32 cellular contexts compared by ENCODE assay signal in genomic region chr10:82914655-82915136, GRCh38.
DNase-seq lines count a peak whose midpoint lies in the region; ATAC-seq and TF ChIP-seq lines count a peak whose summit lies in the region.
"Had no signal": no experiment of that assay in that cellular context is flagged by ENCODE, and none has a peak within 500 bp of the region (broad histone marks: within the 10 kb centered on the region; RNA-seq: fewer than 3 reads in every experiment).

No MANE protein-coding gene starts in this region.

- peaks cover 0 to 23% (median 0%) of the 10 kb centered on the region in 11 donors for H3K9me3 ChIP-seq in heart right ventricle
- no peaks in the 10 kb centered on the region for H3K9me3 ChIP-seq in HAP-1
- H3K9me3 ChIP-seq: breast epithelium, Caco-2, SJCRH30 had no signal

- TF ChIP-seq CTCF in heart right ventricle (IDR thresholded peaks at IDR 0.05), result no peak
- TF ChIP-seq CTCF in nephron progenitor cell (IDR thresholded peaks at IDR 0.05), result no peak

- H3K4me3 ChIP-seq in heart right ventricle, result no peak overlapping the region
- no peak overlapping the region for H3K4me3 ChIP-seq in HAP-1
- H3K4me3 ChIP-seq: breast epithelium, K562, mucosa of descending colon, SJCRH30 had no signal

- H3K36me3 ChIP-seq in heart right ventricle (no peaks in the 10 kb centered on the region), HAP-1 (replicated peaks) (no peaks in the 10 kb centered on the region)
- H3K36me3 ChIP-seq: SJCRH30 had no signal

- H3K27me3 ChIP-seq in heart right ventricle, result no peaks in the 10 kb centered on the region
- no peaks in the 10 kb centered on the region for H3K27me3 ChIP-seq in HAP-1 (ENCODE audit: low read depth)
- H3K27me3 ChIP-seq: breast epithelium, SJCRH30 had no signal

- intact Hi-C loops in Right ventricle myocardium inferior (cut with DNase I), result no loop called here
- intact Hi-C loops in heart right ventricle (cut with DNase I), result no loop called here
- intact Hi-C loops in sciatic nerve (cut with DNase I), result no loop called here

- H3K27ac Mint-ChIP-seq in nephron progenitor cell, result no peak overlapping the region
- H3K27ac Mint-ChIP-seq: activated naive CD8-positive, alpha-beta T cell; CD14-positive monocyte; natural killer cell treated with Interleukin-12 subunit alpha and Interleukin-12 subunit beta and Interleukin-15 and Interleukin-18, amount 100 ng/mL, for 72 hours; stimulated activated memory B cell treated with anti-CD40 and anti-IgM and Interleukin-4, amounts not matched to agents 10 μg/mL and 1 μg/mL and 100 μg/mL, for 72 hours had no signal

- H3K4me3 Mint-ChIP-seq in nephron progenitor cell, result no peak overlapping the region
- H3K4me3 Mint-ChIP-seq: activated naive CD8-positive, alpha-beta T cell; CD14-positive monocyte; natural killer cell treated with Interleukin-12 subunit alpha and Interleukin-12 subunit beta and Interleukin-15 and Interleukin-18, amount 100 ng/mL, for 72 hours; stimulated activated memory B cell treated with anti-CD40 and anti-IgM and Interleukin-4, amounts not matched to agents 10 μg/mL and 1 μg/mL and 100 μg/mL, for 72 hours had no signal

- no peak overlapping the region for H3K27ac ChIP-seq in heart right ventricle
- H3K27ac ChIP-seq: breast epithelium, SJCRH30 had no signal

- H3K4me1 Mint-ChIP-seq in nephron progenitor cell, result no peaks in the 10 kb centered on the region
- H3K4me1 Mint-ChIP-seq: CD14-positive monocyte; stimulated activated memory B cell treated with anti-CD40 and anti-IgM and Interleukin-4, amounts not matched to agents 10 μg/mL and 1 μg/mL and 100 μg/mL, for 72 hours had no signal

- peaks cover 7% of the 10 kb centered on the region for H3K9me3 Mint-ChIP-seq in nephron progenitor cell

- in situ Hi-C loops in HAP-1 (cut with MboI; ENCODE audit: low sequenced_read_pairs), result no loop called here

- peak; percentile 86 for ATAC-seq in Right ventricle myocardium inferior
- ATAC-seq in heart right ventricle, result no peak
- peak; percentile 72 for ATAC-seq in GM19463 (IDR thresholded peaks at IDR 0.05; ENCODE audit: unreplicated experiment)
- peak; percentile 71 for ATAC-seq in HG02885 (IDR thresholded peaks at IDR 0.05; ENCODE audit: poor library complexity, unreplicated experiment)
- peak; percentile 67 for ATAC-seq in sciatic nerve
- no peak for ATAC-seq in HG02571 (IDR thresholded peaks at IDR 0.05; ENCODE audit: unreplicated experiment)
- ATAC-seq: K562; mucosa of descending colon; natural killer cell treated with Interleukin-12 subunit alpha and Interleukin-12 subunit beta and Interleukin-15 and Interleukin-18, amount 100 ng/mL, for 72 hours; stimulated activated memory B cell treated with anti-CD40 and anti-IgM and Interleukin-4, amounts not matched to agents 10 μg/mL and 1 μg/mL and 100 μg/mL, for 72 hours had no signal

- no peak for DNase-seq in Right ventricle myocardium inferior (ENCODE audit: missing footprints)
- DNase-seq in heart right ventricle, result no peak
- DNase-seq in sciatic nerve (ENCODE audit: low spot score), result no peak
- no peak for DNase-seq in HAP-1 (ENCODE audit: low spot score in 2 of 2)
- DNase-seq in nephron progenitor cell, result no peak
- DNase-seq: 8988T; activated CD4-positive, alpha-beta T cell treated with anti-CD3 and anti-CD28 coated beads for 48 hours; activated effector memory CD4-positive, alpha-beta T cell treated with anti-CD3 and anti-CD28 coated beads, Interleukin-2, amount 50 U/mL, for 16 hours; activated T-cell treated with anti-CD3 and anti-CD28 coated beads, Interleukin-2, amount 50 U/mL, for 1 hour; Caco-2; DMS79; GF-D8; H7; hippocampal formation; mammary epithelial cell; mucosa of descending colon; NCI-H1092; NCI-H1694; NCI-H446 treated with DMSO at 0.1 percent for 48 hours; NCI-H82; SJCRH30; substantia nigra; trophoblast cell had no signal

- no peaks in the 10 kb centered on the region for H3K27me3 Mint-ChIP-seq in nephron progenitor cell (ENCODE audit: low read depth, poor library complexity)
- H3K27me3 Mint-ChIP-seq: activated naive CD8-positive, alpha-beta T cell; natural killer cell treated with Interleukin-12 subunit alpha and Interleukin-12 subunit beta and Interleukin-15 and Interleukin-18, amount 100 ng/mL, for 72 hours; stimulated activated memory B cell treated with anti-CD40 and anti-IgM and Interleukin-4, amounts not matched to agents 10 μg/mL and 1 μg/mL and 100 μg/mL, for 72 hours had no signal

- no peaks in the 10 kb centered on the region for H3K4me1 ChIP-seq in heart right ventricle
- H3K4me1 ChIP-seq in HAP-1, result no peaks in the 10 kb centered on the region
- H3K4me1 ChIP-seq: breast epithelium, Caco-2, SJCRH30 had no signal

- H3K36me3 Mint-ChIP-seq in nephron progenitor cell (ENCODE audit: low read depth), result no peaks in the 10 kb centered on the region
- H3K36me3 Mint-ChIP-seq: activated naive CD8-positive, alpha-beta T cell; CD14-positive monocyte; natural killer cell treated with Interleukin-12 subunit alpha and Interleukin-12 subunit beta and Interleukin-15 and Interleukin-18, amount 100 ng/mL, for 72 hours; stimulated activated memory B cell treated with anti-CD40 and anti-IgM and Interleukin-4, amounts not matched to agents 10 μg/mL and 1 μg/mL and 100 μg/mL, for 72 hours had no signal

Comparison
In these comparisons a context has a peak if more than half of its experiments do, and no peak if none do; other contexts are left out.
1. ATAC-seq: peak in Right ventricle myocardium inferior (single experiment), GM19463 (single experiment), HG02885 (single experiment) and sciatic nerve (single experiment); none in heart right ventricle (0 of 8) and HG02571 (single experiment).